ENCODE assay signal across 24 cellular contexts in the genomic region with DNA sequence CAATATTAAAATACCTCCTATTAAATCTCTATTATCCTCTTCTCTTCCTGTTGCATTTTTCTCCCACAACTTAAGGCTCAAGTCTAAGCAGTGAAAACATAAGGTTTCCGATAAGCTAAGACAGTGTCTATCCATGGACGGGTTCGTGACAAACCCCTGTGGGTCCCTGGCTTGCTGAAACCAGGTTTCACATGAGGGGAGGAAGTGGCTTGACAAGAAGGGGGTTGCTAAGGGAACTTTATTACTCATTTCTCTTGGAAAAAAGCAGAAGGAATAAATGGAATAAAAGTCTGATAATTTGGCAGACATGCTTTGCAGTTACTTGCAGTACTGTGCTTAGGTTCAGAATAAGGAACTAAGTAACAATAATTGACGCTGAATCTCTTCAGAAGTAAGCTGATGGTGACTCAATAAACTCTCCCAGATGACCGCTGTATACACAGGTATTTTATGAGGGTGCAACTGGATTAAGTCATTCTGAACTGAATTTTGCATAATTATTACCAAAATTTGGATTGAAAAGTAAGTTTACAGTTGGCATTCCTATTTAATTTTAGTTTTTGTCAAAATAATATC. TPM values are rescaled to one million over a fixed set of nuclear protein-coding genes. Genes with fewer than 3 reads are reported as not detected.
DNase-seq lines count a peak whose midpoint lies in the region; ATAC-seq and TF ChIP-seq lines count a peak whose summit lies in the region.
"Had no signal": no experiment of that assay in that cellular context is flagged by ENCODE, and none has a peak within 500 bp of the region (broad histone marks: within the 10 kb centered on the region; RNA-seq: fewer than 3 reads in every experiment).

No MANE protein-coding gene starts in this region.

- H3K27me3 Mint-ChIP-seq in chondrocyte (ENCODE audit: low read depth), result no peaks in the 10 kb centered on the region
- peaks cover 34% of the 10 kb centered on the region for H3K27me3 Mint-ChIP-seq in stimulated activated memory B cell treated with anti-CD40 and anti-IgM and Interleukin-4, amounts not matched to agents 10 μg/mL and 1 μg/mL and 100 μg/mL, for 72 hours
- H3K27me3 Mint-ChIP-seq: effector memory CD8-positive, alpha-beta T cell had no signal

- H3K4me1 ChIP-seq in OCI-LY3 (ENCODE audit: low read length), result peaks cover 24% of the 10 kb centered on the region

- H3K27ac Mint-ChIP-seq in chondrocyte (ENCODE audit: unreplicated experiment), result peak overlapping the region; percentile 90
- no peak overlapping the region for H3K27ac Mint-ChIP-seq in stimulated activated memory B cell treated with anti-CD40 and anti-IgM and Interleukin-4, amounts not matched to agents 10 μg/mL and 1 μg/mL and 100 μg/mL, for 72 hours

- H3K9me3 Mint-ChIP-seq in chondrocyte (ENCODE audit: low read depth), result no peaks in the 10 kb centered on the region
- no peaks in the 10 kb centered on the region for H3K9me3 Mint-ChIP-seq in stimulated activated memory B cell treated with anti-CD40 and anti-IgM and Interleukin-4, amounts not matched to agents 10 μg/mL and 1 μg/mL and 100 μg/mL, for 72 hours
- H3K9me3 Mint-ChIP-seq: activated T-cell treated with anti-CD3 and anti-CD28 coated beads, Interleukin-2, amount 50 U/mL, for 4 hours; effector memory CD8-positive, alpha-beta T cell had no signal

- H3K9me3 ChIP-seq in OCI-LY3 (ENCODE audit: insufficient read depth, low read length), result no peaks in the 10 kb centered on the region
- H3K9me3 ChIP-seq: SJCRH30, tibial nerve had no signal

- no peaks in the 10 kb centered on the region for H3K79me2 ChIP-seq in OCI-LY3 (ENCODE audit: low read length)

- peak overlapping the region; percentile 9; the same call in 1 of the 2 replicates for H3K4me2 ChIP-seq in OCI-LY3 (ENCODE audit: low read length)

- peak; percentile 63 for ATAC-seq in stimulated activated memory B cell treated with anti-CD40 and anti-IgM and Interleukin-4, amounts not matched to agents 10 μg/mL and 1 μg/mL and 100 μg/mL, for 72 hours
- ATAC-seq: activated T-cell treated with anti-CD3 and anti-CD28 coated beads, Interleukin-2, amount 50 U/mL, for 4 hours; effector memory CD8-positive, alpha-beta T cell; sciatic nerve had no signal

- no peak overlapping the region for H3K4me3 Mint-ChIP-seq in chondrocyte (ENCODE audit: unreplicated experiment)
- H3K4me3 Mint-ChIP-seq in stimulated activated memory B cell treated with anti-CD40 and anti-IgM and Interleukin-4, amounts not matched to agents 10 μg/mL and 1 μg/mL and 100 μg/mL, for 72 hours, result no peak overlapping the region
- H3K4me3 Mint-ChIP-seq: activated T-cell treated with anti-CD3 and anti-CD28 coated beads, Interleukin-2, amount 50 U/mL, for 4 hours; effector memory CD8-positive, alpha-beta T cell had no signal

- no peaks in the 10 kb centered on the region for H3K36me3 Mint-ChIP-seq in chondrocyte (ENCODE audit: low read depth)
- H3K36me3 Mint-ChIP-seq in stimulated activated memory B cell treated with anti-CD40 and anti-IgM and Interleukin-4, amounts not matched to agents 10 μg/mL and 1 μg/mL and 100 μg/mL, for 72 hours, result peaks cover 8% of the 10 kb centered on the region

- H3K9ac ChIP-seq in OCI-LY3 (ENCODE audit: low read length), result no peak overlapping the region

- H2AFZ ChIP-seq in OCI-LY3 (ENCODE audit: low read depth, low read length), result no peak overlapping the region

- no peak overlapping the region for H3K27ac ChIP-seq in OCI-LY3 (ENCODE audit: low read length)
- H3K27ac ChIP-seq: 22Rv1, C4-2B, cardiac muscle cell, SJCRH30 had no signal

- H3K4me1 Mint-ChIP-seq in chondrocyte (ENCODE audit: low read depth), result peaks cover 23% of the 10 kb centered on the region
- peaks cover 22% of the 10 kb centered on the region for H3K4me1 Mint-ChIP-seq in stimulated activated memory B cell treated with anti-CD40 and anti-IgM and Interleukin-4, amounts not matched to agents 10 μg/mL and 1 μg/mL and 100 μg/mL, for 72 hours

- TF ChIP-seq CTCF in OCI-LY3 (IDR thresholded peaks at IDR 0.05; ENCODE audit: low read depth, low read length), result no peak
- TF ChIP-seq CTCF in chondrocyte (IDR thresholded peaks at IDR 0.05), result no peak

- DNase-seq in NOMO-1 treated with DMSO at 0.1 percent for 48 hours (lab: John Stamatoyannopoulos, UW; ENCODE audit: unreplicated experiment), result peak; percentile 76
- no peak for DNase-seq in NOMO-1 treated with dmso at 0.1 percent for 144 hours (lab: John Stamatoyannopoulos, UW; ENCODE audit: unreplicated experiment)
- no peak for DNase-seq in chondrocyte (ENCODE audit: low spot score)
- no peak for DNase-seq in hippocampal formation (lab: John Stamatoyannopoulos, UW)
- DNase-seq in stimulated activated CD4-positive, alpha-beta T cell treated with anti-CD3 and anti-CD28 coated beads, Interleukin-2, amount 100 ng/mL, for 24 hours, result no peak
- no peak for DNase-seq in NCI-H1930 (lab: John Stamatoyannopoulos, UW)
- DNase-seq: activated CD4-positive, alpha-beta T cell treated with anti-CD3 and anti-CD28 coated beads, Interleukin-2, amount 50 U/mL, for 1 hour; activated T-cell treated with anti-CD3 and anti-CD28 coated beads, Interleukin-2, amount 50 U/mL, for 4 hours; DMS79; effector memory CD8-positive, alpha-beta T cell; hypothalamus; kidney glomerular epithelial cell; NCI-H1417; NK-92 treated with Interleukin-12 subunit alpha and Interleukin-12 subunit beta, amount 100 ng/mL, for 24 hours; SJCRH30; stimulated activated CD4-positive, alpha-beta T cell treated with anti-CD3 and anti-CD28 coated beads, Interleukin-4, amount 100 ng/mL, for 1 hour; T1000 had no signal

- no peaks in the 10 kb centered on the region for H3K36me3 ChIP-seq in OCI-LY3 (replicated peaks; ENCODE audit: low read depth, low read length)
- H3K36me3 ChIP-seq: cardiac muscle cell, SJCRH30, tibial nerve had no signal

- no peaks in the 10 kb centered on the region for H4K20me1 ChIP-seq in OCI-LY3 (ENCODE audit: insufficient read depth, low read length)

- no peak overlapping the region for H3K4me3 ChIP-seq in OCI-LY3 (ENCODE audit: low read length)
- H3K4me3 ChIP-seq: cardiac muscle cell, SJCRH30, tibial nerve had no signal

- H3K27me3 ChIP-seq in OCI-LY3 (ENCODE audit: low read depth, low read length), result no peaks in the 10 kb centered on the region
- H3K27me3 ChIP-seq: cardiac muscle cell, SJCRH30, tibial nerve had no signal

RNA-seq across cellular contexts. Expression of gene RBM17, which starts 34.7 kb away (rescaled TPM):
- 56.3 to 59.0 TPM (median 57.0 TPM) in 3 replicates for total RNA-seq in chondrocyte
